Comparison of ENCODE assay signal across 1 cellular context in genomic region chr14:20679907-20680306, GRCh38.
TF ChIP-seq lines count a peak whose summit lies in the region.

No MANE protein-coding gene starts in this region.

TF ChIP-seq in HepG2, 621 proteins besides CTCF, POLR2A, EP300 and RAD21:
- TF ChIP-seq ZNF646 (CRISPR knock-in tag; IDR thresholded peaks at IDR 0.05) (no peak), SRF (IDR thresholded peaks at IDR 0.05; ENCODE audit: low read depth, low read length) (peak; percentile 71), EED (CRISPR knock-in tag; IDR thresholded peaks at IDR 0.05) (no peak), ZBTB7B (CRISPR knock-in tag; IDR thresholded peaks at IDR 0.05) (no peak), USF2 (IDR thresholded peaks at IDR 0.05; ENCODE audit: low read depth, low read length) (peak; percentile 86), USF2 (CRISPR knock-in tag; IDR thresholded peaks at IDR 0.05; ENCODE audit: borderline replicate concordance) (peak; percentile 94; the same call in 1 of the 2 replicates), MBNL3 (CRISPR knock-in tag; conservative IDR thresholded peaks at IDR 0.05) (no peak), SMARCC2 (IDR thresholded peaks at IDR 0.05) (no peak), NFYB (CRISPR knock-in tag; IDR thresholded peaks at IDR 0.05) (peak; percentile 86), NFYC (CRISPR knock-in tag; IDR thresholded peaks at IDR 0.05) (peak; percentile 92), RAD51 (IDR thresholded peaks at IDR 0.05; ENCODE audit: borderline replicate concordance) (peak; percentile 90; the same call in 1 of the 2 replicates), ZBTB3 (CRISPR knock-in tag; IDR thresholded peaks at IDR 0.05; ENCODE audit: borderline replicate concordance, low read depth) (no peak), TFAP4 (IDR thresholded peaks at IDR 0.05; ENCODE audit: borderline replicate concordance, low read depth) (peak; percentile 91), ZNF784 (CRISPR knock-in tag; IDR thresholded peaks at IDR 0.05; ENCODE audit: borderline replicate concordance) (0 out of 2 replicates have a peak, but pooled peaks have one; percentile 10)
- TF ChIP-seq, protein P1, sequence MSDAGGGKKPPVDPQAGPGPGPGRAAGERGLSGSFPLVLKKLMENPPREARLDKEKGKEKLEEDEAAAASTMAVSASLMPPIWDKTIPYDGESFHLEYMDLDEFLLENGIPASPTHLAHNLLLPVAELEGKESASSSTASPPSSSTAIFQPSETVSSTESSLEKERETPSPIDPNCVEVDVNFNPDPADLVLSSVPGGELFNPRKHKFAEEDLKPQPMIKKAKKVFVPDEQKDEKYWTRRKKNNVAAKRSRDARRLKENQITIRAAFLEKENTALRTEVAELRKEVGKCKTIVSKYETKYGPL (CRISPR knock-in tag; IDR thresholded peaks at IDR 0.05): 0 out of 2 replicates have a peak, but pooled peaks have one; percentile 25
TF ChIP-seq in HepG2: peak in this region for 8.
